Comparison of ENCODE assay signal across 21 cellular contexts in the genomic region with DNA sequence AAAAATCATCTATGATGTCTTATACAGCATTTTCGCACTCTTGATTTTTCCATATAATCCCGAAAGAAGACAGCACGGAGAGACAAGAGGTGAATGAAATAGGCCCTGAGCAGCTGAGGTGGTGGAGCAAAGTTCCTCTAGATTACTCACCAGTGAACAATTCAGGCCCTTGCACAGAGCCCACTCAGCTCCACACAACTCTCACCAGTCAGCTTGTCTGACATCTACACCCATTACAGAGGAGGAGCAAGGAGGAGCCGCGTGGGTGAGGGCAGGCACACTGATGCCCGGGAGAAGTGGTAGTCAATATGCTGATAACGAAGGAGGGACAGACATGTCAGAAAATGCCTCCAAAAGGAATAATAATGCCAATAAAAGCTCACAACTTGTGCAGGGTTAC. TPM values are rescaled to one million over a fixed set of nuclear protein-coding genes. Genes with fewer than 3 reads are reported as not detected.
DNase-seq lines count a peak whose midpoint lies in the region; ATAC-seq and TF ChIP-seq lines count a peak whose summit lies in the region.
"Had no signal": no experiment of that assay in that cellular context is flagged by ENCODE, and none has a peak within 500 bp of the region (broad histone marks: within the 10 kb centered on the region; RNA-seq: fewer than 3 reads in every experiment).

No MANE protein-coding gene starts in this region.

- no peak for TF ChIP-seq CTCF in foreskin keratinocyte (conservative IDR thresholded peaks at IDR 0.05)

- no peak overlapping the region for H3K4me3 ChIP-seq in SJCRH30
- H3K4me3 ChIP-seq: PC-9 had no signal

- peak; percentile 70 for ATAC-seq in foreskin keratinocyte
- ATAC-seq: CD8-positive, alpha-beta T cell; natural killer cell treated with Interleukin-12 subunit alpha and Interleukin-12 subunit beta and Interleukin-15 and Interleukin-18, amount 100 ng/mL, for 72 hours had no signal

- H3K4me1 ChIP-seq in SJCRH30 (peaks cover 13% of the 10 kb centered on the region), foreskin keratinocyte (peaks cover 30% of the 10 kb centered on the region)
- H3K4me1 ChIP-seq: ascending aorta had no signal

- H3K27ac ChIP-seq in SJCRH30: no peak overlapping the region
- H3K27ac ChIP-seq in foreskin keratinocyte: peak overlapping the region; percentile 90
- H3K27ac ChIP-seq: ascending aorta, PC-9 had no signal

- no peaks in the 10 kb centered on the region for H3K36me3 ChIP-seq in SJCRH30
- H3K36me3 ChIP-seq: ascending aorta had no signal

- intact Hi-C loops in posterior vena cava (cut with DNase I): no loop called here

- no peaks in the 10 kb centered on the region for H3K27me3 ChIP-seq in SJCRH30
- no peaks in the 10 kb centered on the region for H3K27me3 ChIP-seq in foreskin keratinocyte
- H3K27me3 ChIP-seq: ascending aorta had no signal

- H3K9me3 ChIP-seq in SJCRH30 (replicated peaks): no peaks in the 10 kb centered on the region
- H3K9me3 ChIP-seq: ascending aorta had no signal

- DNase-seq in HK-2 (ENCODE audit: unreplicated experiment) (peak; percentile 45), SJCRH30 (peak; percentile 17 to 21), foreskin keratinocyte (peak; percentile 29 to 68), putamen (ENCODE audit: low spot score) (peak; percentile 52), NCI-H2029 (lab: John Stamatoyannopoulos, UW) (no peak), posterior vena cava (ENCODE audit: low spot score) (no peak), activated T-cell treated with anti-CD3 and anti-CD28 coated beads for 4 hours (no peak)
- no peak for DNase-seq in activated CD4-positive, alpha-beta T cell treated with anti-CD3 and anti-CD28 coated beads, Interleukin-2, amount 50 U/mL, for 48 hours
- DNase-seq: activated naive CD4-positive, alpha-beta T cell treated with anti-CD3 and anti-CD28 coated beads, Interleukin-2, amount 10 ng/mL, durations not matched to agents 7 days and 5 days; activated T-cell treated with anti-CD3 and anti-CD28 coated beads, Interleukin-2, amount 50 U/mL, for 48 hours; CD8-positive, alpha-beta T cell; DMS53; endodermal cell; kidney; mesenchymal stem cell; NCI-H1417 treated with DMSO at 0.1 percent for 48 hours; NCI-H2171 treated with DMSO at 0.1 percent for 48 hours; NCI-H774; PC-9 had no signal

RNA-seq across cellular contexts. Expression of a gene that starts 59.9 kb away (rescaled TPM):
- 12.1 and 13.7 TPM in 2 replicates for total RNA-seq in SJCRH30 (2014; rRNA removed; shearing (Covaris generic))
- total RNA-seq in foreskin keratinocyte (2.1 and 2.3 TPM in 2 replicates), posterior vena cava (1 to 10 TPM; 4.7 to 4.9 TPM)
- 1.3 and 1.6 TPM in 2 replicates for polyA plus RNA-seq in foreskin keratinocyte

Comparison
In these comparisons a context has a peak if more than half of its experiments do, and no peak if none do; other contexts are left out.
1. DNase-seq: peak in HK-2 (single experiment), SJCRH30 (2 of 2), foreskin keratinocyte (2 of 2) and putamen (single experiment); none in NCI-H2029 (single experiment), activated CD4-positive, alpha-beta T cell treated with anti-CD3 and anti-CD28 coated beads, Interleukin-2, amount 50 U/mL, for 48 hours (0 of 2), posterior vena cava (single experiment) and activated T-cell treated with anti-CD3 and anti-CD28 coated beads for 4 hours (single experiment).